In genomic region chr12:24121911-24122310, GRCh38 we compare ENCODE assay signal across 21 cellular contexts.
"Had no signal": no experiment of that assay in that cellular context is flagged by ENCODE, and none has a peak within 500 bp of the region (broad histone marks: within the 10 kb centered on the region; RNA-seq: fewer than 3 reads in every experiment).

No MANE protein-coding gene starts in this region.

- H3K27me3 ChIP-seq: dorsolateral prefrontal cortex, esophagus muscularis mucosa, gastrocnemius medialis, heart right ventricle, left lung, neural progenitor cell, ovary had no signal

- H3K27ac ChIP-seq: dorsolateral prefrontal cortex, epithelial cell of prostate, esophagus muscularis mucosa, gastrocnemius medialis, heart right ventricle, left lung, lower lobe of right lung, neural progenitor cell had no signal

- H3K4me3 ChIP-seq: dorsolateral prefrontal cortex, esophagus muscularis mucosa, gastrocnemius medialis, heart right ventricle, left lung, lower lobe of right lung, neural progenitor cell, ovary, smooth muscle cell had no signal

- H3K9me3 ChIP-seq: esophagus muscularis mucosa, gastrocnemius medialis, left lung, lower lobe of right lung, ovary had no signal

- H3K9ac ChIP-seq: neural progenitor cell had no signal

- H3K4me2 ChIP-seq: neural progenitor cell, smooth muscle cell had no signal

- H2AFZ ChIP-seq: neural progenitor cell had no signal

- FAIRE-seq: keratinocyte, urothelium cell line had no signal

- H3K36me3 ChIP-seq: esophagus muscularis mucosa, gastrocnemius medialis, heart right ventricle, left lung, lower lobe of right lung, neural progenitor cell, ovary had no signal

- DNase-seq: cortex of kidney; dorsolateral prefrontal cortex; effector CD8-positive, alpha-beta T cell; gastrocnemius medialis; heart right ventricle; left lung; lower lobe of right lung; midbrain; nucleus accumbens; ovary; stimulated activated CD4-positive, alpha-beta T cell treated with anti-CD3 and anti-CD28 coated beads, Interleukin-2, amount 100 ng/mL, for 48 hours; stimulated activated naive CD4-positive, alpha-beta T cell treated with Interleukin-2 at 50 U/mL for 16 hours; trophoblast cell had no signal

- H3K4me1 ChIP-seq: left lung, lower lobe of right lung, neural progenitor cell had no signal

- ATAC-seq: gastrocnemius medialis; heart right ventricle; left lung; lower lobe of right lung; natural killer cell treated with Interleukin-12 subunit alpha and Interleukin-12 subunit beta and Interleukin-15 and Interleukin-18, amount 100 ng/mL, for 72 hours; right cardiac atrium had no signal
